ENCODE assay signal across 9 cellular contexts in the genomic region with DNA sequence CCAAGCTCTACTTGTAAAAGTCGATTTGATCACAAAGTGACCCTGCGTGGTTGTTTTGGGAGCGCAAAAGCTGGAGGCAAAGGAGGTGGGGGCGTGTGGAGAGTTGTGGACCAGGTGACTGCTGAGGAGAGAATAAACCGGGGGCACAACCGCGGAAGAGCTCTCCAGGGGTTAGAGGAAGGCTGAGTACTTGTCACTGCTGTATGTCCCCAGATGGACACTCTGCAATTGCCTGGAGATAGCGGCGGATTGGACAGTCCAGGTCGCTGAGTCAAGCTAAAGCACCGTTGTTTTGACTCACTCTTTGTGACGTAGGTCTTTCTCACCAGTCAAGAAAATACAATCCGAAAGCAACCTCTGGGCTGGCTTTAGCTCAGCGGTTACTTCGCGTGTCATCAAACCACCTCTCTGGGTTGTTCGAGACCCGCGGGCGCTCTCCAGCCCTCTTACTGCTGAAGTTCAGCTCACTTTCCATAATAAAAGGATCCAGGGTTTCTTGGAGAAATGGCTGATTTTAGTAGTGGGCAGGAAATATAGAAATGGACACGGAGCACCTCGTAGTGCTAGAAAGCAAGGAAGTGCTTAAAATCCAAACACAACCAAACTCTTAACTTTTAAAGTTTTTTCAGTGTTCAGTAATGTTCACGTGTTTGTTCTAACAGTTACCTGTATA. TPM values are rescaled to one million over a fixed set of nuclear protein-coding genes. Genes with fewer than 3 reads are reported as not detected.
DNase-seq lines count a peak whose midpoint lies in the region; ATAC-seq and TF ChIP-seq lines count a peak whose summit lies in the region.
"Had no signal": no experiment of that assay in that cellular context is flagged by ENCODE, and none has a peak within 500 bp of the region (broad histone marks: within the 10 kb centered on the region; RNA-seq: fewer than 3 reads in every experiment).

No MANE protein-coding gene starts in this region.

- intact Hi-C loops in heart left ventricle (cut with DNase I) = no loop called here
- intact Hi-C loops in cardiac septum (cut with DNase I) = no loop called here
- intact Hi-C loops in upper lobe of right lung (cut with DNase I) = no loop called here

- H3K4me1 Mint-ChIP-seq in activated T-cell treated with anti-CD3 and anti-CD28 coated beads, Interleukin-2, amount 50 U/mL, for 72 hours (ENCODE audit: low read depth) = peaks cover 23% of the 10 kb centered on the region
- peaks cover 11% of the 10 kb centered on the region for H3K4me1 Mint-ChIP-seq in osteocyte (ENCODE audit: unreplicated experiment)

- H3K36me3 ChIP-seq in heart left ventricle (no peaks in the 10 kb centered on the region), NT2/D1 (ENCODE audit: insufficient read depth, insufficient read length, low read length) (no peaks in the 10 kb centered on the region), upper lobe of right lung (no peaks in the 10 kb centered on the region)

- H3K27ac ChIP-seq in heart left ventricle (no peak overlapping the region), upper lobe of right lung (no peak overlapping the region)

- H3K4me3 ChIP-seq in heart left ventricle = peak overlapping the region in 6 of 12 donors; percentile 5 to 32 (median 16)
- H3K4me3 ChIP-seq in NT2/D1 (ENCODE audit: insufficient read length, low read depth) = peak overlapping the region; percentile 67
- H3K4me3 ChIP-seq in fibroblast of pulmonary artery (replicated peaks; ENCODE audit: low read depth, low read length) = peak overlapping the region; percentile 58
- H3K4me3 ChIP-seq in upper lobe of right lung = no peak overlapping the region

- peaks cover 3 to 4% of the 10 kb centered on the region in 2 donors for H3K36me3 Mint-ChIP-seq in activated T-cell treated with anti-CD3 and anti-CD28 coated beads, Interleukin-2, amount 50 U/mL, for 72 hours (ENCODE audit: insufficient read depth in 2 of 2)
- H3K36me3 Mint-ChIP-seq in osteocyte (ENCODE audit: unreplicated experiment) = no peaks in the 10 kb centered on the region

- no peaks in the 10 kb centered on the region for H3K9me3 ChIP-seq in heart left ventricle
- no peaks in the 10 kb centered on the region for H3K9me3 ChIP-seq in NT2/D1 (ENCODE audit: insufficient read depth, low read length)
- no peaks in the 10 kb centered on the region for H3K9me3 ChIP-seq in upper lobe of right lung

- peaks cover 25% of the 10 kb centered on the region for H3K27me3 Mint-ChIP-seq in activated T-cell treated with anti-CD3 and anti-CD28 coated beads, Interleukin-2, amount 50 U/mL, for 72 hours (ENCODE audit: low read depth)
- H3K27me3 Mint-ChIP-seq in osteocyte (ENCODE audit: unreplicated experiment) = peaks cover 7% of the 10 kb centered on the region

- no peak overlapping the region for H3K9ac ChIP-seq in NT2/D1 (ENCODE audit: insufficient read length, low read depth)

- no peak for TF ChIP-seq CTCF in heart left ventricle (IDR thresholded peaks at IDR 0.05)
- TF ChIP-seq CTCF in fibroblast of pulmonary artery (IDR thresholded peaks at IDR 0.05; ENCODE audit: low read length, missing control alignments) = no peak
- no peak for TF ChIP-seq CTCF in osteocyte (IDR thresholded peaks at IDR 0.05)
- TF ChIP-seq CTCF in upper lobe of right lung (IDR thresholded peaks at IDR 0.05) = no peak

- H3K4me1 ChIP-seq in heart left ventricle = peaks cover 0 to 5% (median 0%) of the 10 kb centered on the region in 12 donors
- no peaks in the 10 kb centered on the region for H3K4me1 ChIP-seq in NT2/D1 (ENCODE audit: insufficient read depth, insufficient read length)
- no peaks in the 10 kb centered on the region for H3K4me1 ChIP-seq in upper lobe of right lung

- peak overlapping the region; percentile 99 for H3K27ac Mint-ChIP-seq in activated T-cell treated with anti-CD3 and anti-CD28 coated beads, Interleukin-2, amount 50 U/mL, for 72 hours
- no peak overlapping the region for H3K27ac Mint-ChIP-seq in osteocyte (ENCODE audit: unreplicated experiment)

- ATAC-seq in heart left ventricle (peak in 3 of 4 donors; percentile 81 to 89 (median 89)), HG03045 (IDR thresholded peaks at IDR 0.05; ENCODE audit: unreplicated experiment) (peak; percentile 94), upper lobe of right lung (peak; percentile 70)
- peak; percentile 94 to 96 for ATAC-seq in activated T-cell treated with anti-CD3 and anti-CD28 coated beads, Interleukin-2, amount 50 U/mL, for 72 hours (replicated peaks in 1 of 2)

- no peak for TF ChIP-seq POLR2A in heart left ventricle (IDR thresholded peaks at IDR 0.05)

- peaks cover 0 to 22% (median 0%) of the 10 kb centered on the region in 9 donors for H3K27me3 ChIP-seq in heart left ventricle
- no peaks in the 10 kb centered on the region for H3K27me3 ChIP-seq in NT2/D1 (ENCODE audit: insufficient read depth, insufficient read length)
- peaks cover 11% of the 10 kb centered on the region for H3K27me3 ChIP-seq in upper lobe of right lung

- peak overlapping the region; percentile 85 to 87 for H3K4me3 Mint-ChIP-seq in activated T-cell treated with anti-CD3 and anti-CD28 coated beads, Interleukin-2, amount 50 U/mL, for 72 hours
- H3K4me3 Mint-ChIP-seq in osteocyte (ENCODE audit: unreplicated experiment) = peak overlapping the region; percentile 57

- H3K9me3 Mint-ChIP-seq in activated T-cell treated with anti-CD3 and anti-CD28 coated beads, Interleukin-2, amount 50 U/mL, for 72 hours = peaks cover 2% of the 10 kb centered on the region in 2 donors
- no peaks in the 10 kb centered on the region for H3K9me3 Mint-ChIP-seq in osteocyte (ENCODE audit: unreplicated experiment)

- DNase-seq in heart left ventricle (peak in 3 of 5 donors; percentile 17 to 57 (median 48)), cardiac septum (ENCODE audit: low spot score) (no peak), NT2/D1 (ENCODE audit: low read depth, low spot score) (peak; percentile 76), fibroblast of pulmonary artery (ENCODE audit: low read depth) (peak; percentile 92), osteocyte (ENCODE audit: extremely low spot score, unreplicated experiment) (peak; percentile 87), upper lobe of right lung (no peak)
- peak; percentile 84 to 87 for DNase-seq in activated T-cell treated with anti-CD3 and anti-CD28 coated beads, Interleukin-2, amount 50 U/mL, for 72 hours

- 6 to 17% (median 8%) methylated on average over 20 to 23 of the region's 23 CpGs for WGBS in heart left ventricle, 4 donors

RNA-seq across cellular contexts. Expression of a gene that starts 25.7 kb away (rescaled TPM):
- 10 to 100 TPM; 25.0 to 39.5 (median 33.9) TPM for total RNA-seq in heart left ventricle
- 10 to 100 TPM; 56.0 to 72.9 TPM for polyA plus RNA-seq in heart left ventricle
- total RNA-seq in cardiac septum = 36.4 TPM
- 10 to 100 TPM; 44.9 to 53.7 TPM for total RNA-seq in activated T-cell treated with anti-CD3 and anti-CD28 coated beads, Interleukin-2, amount 50 U/mL, for 72 hours
- total RNA-seq in osteocyte = 47.5 and 50.9 TPM in 2 replicates
- 42.3 TPM for total RNA-seq in upper lobe of right lung

RNA-seq across cellular contexts. Expression of a gene that starts 34.7 kb away (rescaled TPM):
- 10 to 100 TPM; 20.0 to 31.7 (median 24.6) TPM for total RNA-seq in heart left ventricle
- polyA plus RNA-seq in heart left ventricle = 10 to 100 TPM; 17.4 to 31.3 TPM
- total RNA-seq in cardiac septum = 29.7 TPM
- 10 to 100 TPM; 31.2 to 31.3 TPM for total RNA-seq in activated T-cell treated with anti-CD3 and anti-CD28 coated beads, Interleukin-2, amount 50 U/mL, for 72 hours
- 27.2 and 28.8 TPM in 2 replicates for total RNA-seq in osteocyte
- total RNA-seq in upper lobe of right lung = 23.1 TPM

RNA-seq across cellular contexts. Expression of a gene that starts 34.8 kb away (rescaled TPM):
- total RNA-seq in heart left ventricle = 10 to 100 TPM; 31.3 to 43.9 (median 36.0) TPM
- polyA plus RNA-seq in heart left ventricle = 10 to 100 TPM; 45.3 to 58.6 TPM
- 37.8 TPM for total RNA-seq in cardiac septum
- 10 to 100 TPM; 78.4 to 85.1 TPM for total RNA-seq in activated T-cell treated with anti-CD3 and anti-CD28 coated beads, Interleukin-2, amount 50 U/mL, for 72 hours
- 65.3 and 69.0 TPM in 2 replicates for total RNA-seq in osteocyte
- 46.9 TPM for total RNA-seq in upper lobe of right lung

RNA-seq across cellular contexts. Expression of a gene that starts 52.6 kb away (rescaled TPM):
- total RNA-seq in heart left ventricle (under 1 TPM in 7 of 9 donors, not detected in 2; 0.16 to 0.75 (median 0.51) TPM), cardiac septum (0.48 TPM), osteocyte (1.6 and 1.9 TPM in 2 replicates), upper lobe of right lung (0.84 TPM)
- polyA plus RNA-seq in heart left ventricle = under 1 TPM; 0.53 to 0.95 TPM
- 1 to 10 TPM; 3.7 to 4.6 TPM for total RNA-seq in activated T-cell treated with anti-CD3 and anti-CD28 coated beads, Interleukin-2, amount 50 U/mL, for 72 hours
- total RNA-seq: urinary bladder had no signal

Comparison
In these comparisons a context has a peak if more than half of its experiments do, and no peak if none do; other contexts are left out.
1. DNase-seq: peak in heart left ventricle (3 of 5), NT2/D1 (single experiment), activated T-cell treated with anti-CD3 and anti-CD28 coated beads, Interleukin-2, amount 50 U/mL, for 72 hours (2 of 2), fibroblast of pulmonary artery (single experiment) and osteocyte (single experiment); none in cardiac septum (single experiment) and upper lobe of right lung (single experiment).
2. Peak in every context shown above with its lines, with median percentiles within 50 percentile points of each other: ATAC-seq.